1 cellular context compared by ENCODE assay signal in genomic region chr7:4702961-4703512, GRCh38.
TF ChIP-seq lines count a peak whose summit lies in the region.

No MANE protein-coding gene starts in this region.

TF ChIP-seq in WTC11, 78 proteins besides CTCF, POLR2A, EP300 and RAD21:
- TF ChIP-seq ATF6 (CRISPR knock-in tag; IDR thresholded peaks at IDR 0.05) (no peak), GABPB1 (CRISPR knock-in tag; IDR thresholded peaks at IDR 0.05) (no peak), PRRX2 (CRISPR knock-in tag; IDR thresholded peaks at IDR 0.05) (no peak)
